In genomic region chr12:70334742-70335141, GRCh38 we compare ENCODE assay signal across 33 cellular contexts.
"Had no signal": no experiment of that assay in that cellular context is flagged by ENCODE, and none has a peak within 500 bp of the region (broad histone marks: within the 10 kb centered on the region; RNA-seq: fewer than 3 reads in every experiment).

No MANE protein-coding gene starts in this region.

- H3K27ac ChIP-seq: brain microvascular endothelial cell, Peyer's patch had no signal

- FAIRE-seq: TTC549 had no signal

- H3K4me3 ChIP-seq: MG63, Peyer's patch had no signal

- DNase-seq: activated CD4-positive, alpha-beta T cell treated with anti-CD3 and anti-CD28 coated beads for 36 hours; activated CD4-positive, alpha-beta T cell treated with anti-CD3 and anti-CD28 coated beads, Interleukin-2, amount 10 ng/mL, durations not matched to agents 7 days and 5 days; activated CD4-positive, alpha-beta T cell treated with anti-CD3 and anti-CD28 coated beads, Interleukin-2, amount 50 U/mL, for 48 hours; activated CD8-positive, alpha-beta T cell treated with anti-CD3 and anti-CD28 coated beads, Interleukin-2, amount 10 ng/mL, durations not matched to agents 7 days and 5 days; activated gamma-delta T cell treated with Interleukin-2 at 50 U/mL for 16 hours; activated naive CD4-positive, alpha-beta T cell treated with anti-CD3 and anti-CD28 coated beads for 36 hours; activated naive CD8-positive, alpha-beta T cell treated with anti-CD3 and anti-CD28 coated beads for 36 hours; activated T-cell treated with anti-CD3 and anti-CD28 coated beads, Interleukin-2, amount 50 U/mL, for 24 hours; amniotic stem cell; aorta; brain microvascular endothelial cell; central memory CD4-positive, alpha-beta T cell; Kasumi-1; KG1; MG63; NCI-H1048; NCI-H1105 treated with DMSO at 0.1 percent for 48 hours; NCI-H1436 treated with DMSO at 0.1 percent for 48 hours; NCI-H1694 treated with DMSO at 0.1 percent for 48 hours; NCI-H2029; NCI-H2171; NCI-H510A; NCI-H526; NCI-H748 treated with DMSO at 0.1 percent for 48 hours; NK-92 treated with Interleukin-12 subunit alpha and Interleukin-12 subunit beta, amount 100 ng/mL, for 24 hours; PC-3; Peyer's patch; RPMI8226; SW 1271; T-helper 1 cell; T1000 had no signal

- H3K4me1 ChIP-seq: Peyer's patch had no signal

- H3K9me3 ChIP-seq: MG63, Peyer's patch had no signal

- ATAC-seq: activated CD4-positive, alpha-beta T cell treated with anti-CD3 and anti-CD28 coated beads for 36 hours; activated CD4-positive, CD25-positive, alpha-beta regulatory T cell treated with anti-CD3 and anti-CD28 coated beads, Interleukin-2, amount 50 U/mL, for 24 hours; activated CD8-positive, alpha-beta T cell treated with anti-CD3 and anti-CD28 coated beads, Interleukin-2, amount 10 ng/mL, durations not matched to agents 7 days and 5 days; PC-3 had no signal

- H3K27me3 ChIP-seq: brain microvascular endothelial cell, MG63, Peyer's patch had no signal
